In the genomic region with DNA sequence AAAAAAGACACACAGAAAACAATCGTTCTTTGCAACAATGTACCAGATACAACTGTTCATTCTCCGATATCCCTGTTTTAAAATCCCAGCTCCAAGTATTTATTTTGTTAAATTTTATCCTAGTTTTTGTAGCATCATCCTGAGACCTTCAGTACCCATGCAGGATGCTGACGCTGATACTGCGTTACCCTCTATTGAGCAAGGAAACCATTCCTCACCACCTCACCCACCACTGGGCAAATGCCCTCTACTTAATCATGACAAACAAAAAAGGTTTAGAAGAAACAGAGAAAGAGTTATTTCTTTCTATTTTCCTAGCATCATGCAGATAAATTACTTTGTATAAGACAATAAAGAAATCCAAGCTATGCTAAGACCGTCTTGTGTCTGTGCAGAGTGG, we compare ENCODE assay signal across 28 cellular contexts.
"Had no signal": no experiment of that assay in that cellular context is flagged by ENCODE, and none has a peak within 500 bp of the region (broad histone marks: within the 10 kb centered on the region; RNA-seq: fewer than 3 reads in every experiment).

No MANE protein-coding gene starts in this region.

- H3K4me3 ChIP-seq: adrenal gland, body of pancreas, esophagus squamous epithelium, gastroesophageal sphincter, heart right ventricle, hepatocyte had no signal

- H3K36me3 ChIP-seq: adrenal gland, heart right ventricle had no signal

- H3K9me3 ChIP-seq: adrenal gland, body of pancreas, esophagus squamous epithelium, gastroesophageal sphincter, heart right ventricle had no signal

- FAIRE-seq: colon, endometrium, endothelial cell of umbilical vein had no signal

- H3K27me3 ChIP-seq: adrenal gland, body of pancreas, esophagus squamous epithelium, gastroesophageal sphincter, heart right ventricle, hepatocyte had no signal

- H3K4me2 ChIP-seq: hepatocyte had no signal

- H3K79me2 ChIP-seq: hepatocyte had no signal

- H2AFZ ChIP-seq: hepatocyte had no signal

- H3K4me1 ChIP-seq: adrenal gland, body of pancreas, esophagus squamous epithelium, gastroesophageal sphincter had no signal

- DNase-seq: activated CD4-positive, alpha-beta T cell treated with anti-CD3 and anti-CD28 coated beads for 48 hours; activated CD4-positive, alpha-beta T cell treated with anti-CD3 and anti-CD28 coated beads, Interleukin-2, amount 50 U/mL, for 1 hour; activated CD4-positive, alpha-beta T cell treated with anti-CD3 and anti-CD28 coated beads, Interleukin-2, amount 50 U/mL, for 48 hours; activated CD8-positive, alpha-beta memory T cell treated with anti-CD3 and anti-CD28 coated beads for 24 hours; activated CD8-positive, alpha-beta T cell treated with anti-CD3 and anti-CD28 coated beads for 36 hours; activated effector memory CD4-positive, alpha-beta T cell treated with anti-CD3 and anti-CD28 coated beads, Interleukin-2, amount 50 U/mL, for 16 hours; activated naive CD4-positive, alpha-beta T cell treated with anti-CD3 and anti-CD28 coated beads for 36 hours; activated naive CD8-positive, alpha-beta T cell treated with anti-CD3 and anti-CD28 coated beads for 36 hours; activated naive CD8-positive, alpha-beta T cell treated with anti-CD3 and anti-CD28 coated beads, Interleukin-2, amount 50 U/mL, for 24 hours; activated T-cell treated with anti-CD3 and anti-CD28 coated beads, Interleukin-2, amount 50 U/mL, for 4 hours; adrenal gland; amygdala; aorta; body of pancreas; caudate nucleus; cortex of kidney; dermis blood vessel endothelial cell; effector CD4-positive, alpha-beta T cell; esophagus squamous epithelium; foreskin melanocyte; heart right ventricle; T-helper 2 cell had no signal

- H3K27ac ChIP-seq: adrenal gland, body of pancreas, epithelial cell of prostate, esophagus squamous epithelium, gastroesophageal sphincter, heart right ventricle, hepatocyte had no signal
